1 cellular context compared by ENCODE assay signal in genomic region chr11:112470355-112470754, GRCh38.
TF ChIP-seq lines count a peak whose summit lies in the region.

No MANE protein-coding gene starts in this region.

TF ChIP-seq in GM23338, 12 proteins besides CTCF, POLR2A, EP300 and RAD21:
- no peak for TF ChIP-seq REST (IDR thresholded peaks at IDR 0.05; ENCODE audit: unreplicated experiment)
TF ChIP-seq in GM23338: peak in this region for 0.
